Comparison of ENCODE assay signal across 13 cellular contexts in genomic region chr2:208573559-208573958, GRCh38.
"Had no signal": no experiment of that assay in that cellular context is flagged by ENCODE, and none has a peak within 500 bp of the region (broad histone marks: within the 10 kb centered on the region; RNA-seq: fewer than 3 reads in every experiment).

No MANE protein-coding gene starts in this region.

- ATAC-seq: effector memory CD8-positive, alpha-beta T cell; left lobe of liver; right cardiac atrium; T-cell had no signal

- DNase-seq: activated CD4-positive, alpha-beta memory T cell treated with anti-CD3 and anti-CD28 coated beads, Interleukin-2, amount 10 ng/mL, durations not matched to agents 7 days and 5 days; activated CD4-positive, alpha-beta T cell treated with anti-CD3 and anti-CD28 coated beads for 48 hours; activated CD4-positive, CD25-positive, alpha-beta regulatory T cell; activated naive CD4-positive, alpha-beta T cell treated with Interleukin-2 at 50 U/mL for 16 hours; activated naive CD8-positive, alpha-beta T cell treated with anti-CD3 and anti-CD28 coated beads, Interleukin-2, amount 10 ng/mL, durations not matched to agents 7 days and 5 days; activated T-cell treated with anti-CD3 and anti-CD28 coated beads, Interleukin-2, amount 50 U/mL, for 1 hour; amygdala; effector memory CD8-positive, alpha-beta T cell; right cardiac atrium; stimulated activated CD4-positive, alpha-beta T cell treated with anti-CD3 and anti-CD28 coated beads, Interleukin-15, amount 100 ng/mL, for 24 hours; stimulated activated CD4-positive, alpha-beta T cell treated with anti-CD3 and anti-CD28 coated beads, Interleukin-2, amount 100 ng/mL, for 48 hours; T-cell had no signal
